Comparison of ENCODE assay signal across 8 cellular contexts in the genomic region with DNA sequence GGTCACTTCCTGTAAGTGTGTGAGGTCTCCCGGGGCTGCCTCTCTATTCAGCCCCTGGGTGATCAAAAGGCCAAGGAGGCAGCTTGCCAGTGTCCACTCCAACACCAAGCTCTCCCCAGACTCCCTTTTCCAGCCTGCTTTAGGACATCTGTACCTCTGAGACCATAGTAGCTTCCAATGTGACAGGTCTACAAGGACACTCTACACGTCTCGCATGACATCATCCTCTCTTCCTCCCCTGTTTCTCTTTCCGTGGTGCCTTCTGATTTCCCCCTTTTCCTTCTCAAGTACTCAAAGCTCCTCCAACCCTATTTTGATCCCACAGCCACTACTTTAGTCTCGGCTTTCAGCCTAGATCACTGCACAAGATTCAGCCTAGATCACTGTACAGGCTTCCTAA. TPM values are rescaled to one million over a fixed set of nuclear protein-coding genes. Genes with fewer than 3 reads are reported as not detected.
DNase-seq lines count a peak whose midpoint lies in the region; ATAC-seq and TF ChIP-seq lines count a peak whose summit lies in the region.

No MANE protein-coding gene starts in this region.

- H3K9me3 Mint-ChIP-seq in activated CD8-positive, alpha-beta T cell treated with anti-CD3 and anti-CD28 coated beads for 36 hours = no peaks in the 10 kb centered on the region
- no peaks in the 10 kb centered on the region for H3K9me3 Mint-ChIP-seq in stimulated activated effector memory CD8-positive, alpha-beta T cell treated with anti-CD3 and anti-CD28 coated beads, Interleukin-12 subunit alpha, Interleukin-12 subunit beta, amount 100 ng/mL, for 72 hours

- no peaks in the 10 kb centered on the region for H3K36me3 ChIP-seq in iPS-20b (ENCODE audit: insufficient read depth, low read depth, low read length)
- H3K36me3 ChIP-seq in uterus = no peaks in the 10 kb centered on the region

- H3K9ac ChIP-seq in iPS-20b (ENCODE audit: low read depth, low read length) = no peak overlapping the region

- no peak for ATAC-seq in activated CD8-positive, alpha-beta T cell treated with anti-CD3 and anti-CD28 coated beads for 36 hours
- no peak for ATAC-seq in stimulated activated effector memory CD8-positive, alpha-beta T cell treated with anti-CD3 and anti-CD28 coated beads, Interleukin-12 subunit alpha, Interleukin-12 subunit beta, amount 100 ng/mL, for 72 hours
- ATAC-seq in HG02973 (IDR thresholded peaks at IDR 0.05; ENCODE audit: unreplicated experiment) (no peak), HG02623 (IDR thresholded peaks at IDR 0.05; ENCODE audit: unreplicated experiment) (no peak)

- H3K9me3 ChIP-seq in iPS-20b (ENCODE audit: insufficient read depth, low read depth, low read length) = no peaks in the 10 kb centered on the region
- H3K9me3 ChIP-seq in uterus = no peaks in the 10 kb centered on the region

- H3K27me3 Mint-ChIP-seq in activated CD8-positive, alpha-beta T cell treated with anti-CD3 and anti-CD28 coated beads for 36 hours = no peaks in the 10 kb centered on the region

- POLR2A ChIA-PET in activated CD8-positive, alpha-beta T cell treated with anti-CD3 and anti-CD28 coated beads for 36 hours (lab: Charles Lee) = interaction anchor here (0.7 to 2.9 kb wide), 6 partner anchors 13 to 90 kb away, joined by 3 to 13 read pairs (median 3); no protein-coding TSS in a partner anchor

- no peak for TF ChIP-seq CTCF in activated CD8-positive, alpha-beta T cell treated with anti-CD3 and anti-CD28 coated beads for 36 hours (IDR thresholded peaks at IDR 0.05)
- TF ChIP-seq CTCF in uterus (IDR thresholded peaks at IDR 0.05) = no peak

- H3K4me1 ChIP-seq in iPS-20b (ENCODE audit: insufficient read depth, low read length) (no peaks in the 10 kb centered on the region; the same call in 1 of the 2 replicates), uterus (peaks cover 0 to 6% of the 10 kb centered on the region in 2 donors)

- TF ChIP-seq POLR2A in uterus (IDR thresholded peaks at IDR 0.05) = no peak

- H3K4me3 Mint-ChIP-seq in activated CD8-positive, alpha-beta T cell treated with anti-CD3 and anti-CD28 coated beads for 36 hours = peak overlapping the region; percentile 87
- peak overlapping the region; percentile 100 for H3K4me3 Mint-ChIP-seq in stimulated activated effector memory CD8-positive, alpha-beta T cell treated with anti-CD3 and anti-CD28 coated beads, Interleukin-12 subunit alpha, Interleukin-12 subunit beta, amount 100 ng/mL, for 72 hours

- peaks cover 39% of the 10 kb centered on the region for H3K4me1 Mint-ChIP-seq in activated CD8-positive, alpha-beta T cell treated with anti-CD3 and anti-CD28 coated beads for 36 hours (ENCODE audit: low read depth)
- peaks cover 63% of the 10 kb centered on the region for H3K4me1 Mint-ChIP-seq in stimulated activated effector memory CD8-positive, alpha-beta T cell treated with anti-CD3 and anti-CD28 coated beads, Interleukin-12 subunit alpha, Interleukin-12 subunit beta, amount 100 ng/mL, for 72 hours

- H3K27me3 ChIP-seq in iPS-20b (ENCODE audit: insufficient read depth, low read length) = peaks cover 81% of the 10 kb centered on the region
- H3K27me3 ChIP-seq in uterus = no peaks in the 10 kb centered on the region

- DNase-seq in DMS53 (lab: John Stamatoyannopoulos, UW) (peak; percentile 45), DMS53 treated with DMSO at 0.1 percent for 48 hours (lab: John Stamatoyannopoulos, UW; ENCODE audit: unreplicated experiment) (no peak), uterus (no peak)
- DNase-seq in activated CD8-positive, alpha-beta T cell treated with anti-CD3 and anti-CD28 coated beads for 36 hours = no peak
- DNase-seq in stimulated activated effector memory CD8-positive, alpha-beta T cell treated with anti-CD3 and anti-CD28 coated beads, Interleukin-12 subunit alpha, Interleukin-12 subunit beta, amount 100 ng/mL, for 72 hours (ENCODE audit: low spot score in 2 of 2) = no peak

- H3K36me3 Mint-ChIP-seq in activated CD8-positive, alpha-beta T cell treated with anti-CD3 and anti-CD28 coated beads for 36 hours (ENCODE audit: low read depth) = no peaks in the 10 kb centered on the region
- H3K36me3 Mint-ChIP-seq in stimulated activated effector memory CD8-positive, alpha-beta T cell treated with anti-CD3 and anti-CD28 coated beads, Interleukin-12 subunit alpha, Interleukin-12 subunit beta, amount 100 ng/mL, for 72 hours = peaks cover 14% of the 10 kb centered on the region

- peak overlapping the region; percentile 70; the same call in 1 of the 2 replicates for H3K4me3 ChIP-seq in iPS-20b (ENCODE audit: low read length)
- H3K4me3 ChIP-seq in uterus = no peak overlapping the region

- CTCF ChIA-PET in activated CD8-positive, alpha-beta T cell treated with anti-CD3 and anti-CD28 coated beads for 36 hours (lab: Charles Lee) = interaction anchor here (1.0 to 7.3 kb wide), 15 partner anchors 8 to 100 kb away, joined by 3 to 70 read pairs (median 5); no protein-coding TSS in a partner anchor

- H3K27ac ChIP-seq in iPS-20b (ENCODE audit: low read length) = no peak overlapping the region
- H3K27ac ChIP-seq in uterus = peak overlapping the region in 1 of 2 donors; percentile 81

- intact Hi-C loops in activated CD8-positive, alpha-beta T cell treated with anti-CD3 and anti-CD28 coated beads for 36 hours (cut with micrococcal nuclease) = loop anchor here (5.0 kb wide), 1 partner anchor 42 kb away; no protein-coding TSS in a partner anchor
- intact Hi-C loops in uterus (cut with DNase I; ENCODE audit: low total_unique reads) = no loop called here

- peak overlapping the region; percentile 68 for H3K27ac Mint-ChIP-seq in activated CD8-positive, alpha-beta T cell treated with anti-CD3 and anti-CD28 coated beads for 36 hours
- H3K27ac Mint-ChIP-seq in stimulated activated effector memory CD8-positive, alpha-beta T cell treated with anti-CD3 and anti-CD28 coated beads, Interleukin-12 subunit alpha, Interleukin-12 subunit beta, amount 100 ng/mL, for 72 hours = peak overlapping the region; percentile 95

RNA-seq across cellular contexts. Expression of a gene that starts 26.4 kb away (rescaled TPM):
- total RNA-seq in activated CD8-positive, alpha-beta T cell treated with anti-CD3 and anti-CD28 coated beads for 36 hours = 100 to 1,000 TPM; 172 TPM
- 100 to 1,000 TPM in 2 of 4 donors, 10 to 100 TPM in 2; 14.2 to 146 (median 104) TPM for total RNA-seq in uterus
